In genomic region chr20:51385941-51386530, GRCh38 we compare ENCODE assay signal across 8 cellular contexts.
DNase-seq lines count a peak whose midpoint lies in the region; ATAC-seq, FAIRE-seq and TF ChIP-seq lines count a peak whose summit lies in the region.

No MANE protein-coding gene starts in this region.

- FAIRE-seq in RCC 7860 (lab: Jason Lieb, UNC) (no peak), bronchial epithelial cell (lab: Jason Lieb, UNC) (no peak)

- H3K4me1 ChIP-seq in BE2C = no peaks in the 10 kb centered on the region
- H3K4me1 ChIP-seq in lung (ENCODE audit: control insufficient read depth in 2 of 2, insufficient read depth in 2 of 2, low read length in 2 of 2) = peaks cover 0 to 2% of the 10 kb centered on the region in 2 donors

- H3K27me3 ChIP-seq in BE2C = peaks cover 49% of the 10 kb centered on the region
- H3K27me3 ChIP-seq in bronchial epithelial cell (ENCODE audit: control insufficient read depth, insufficient read depth, low read length) = peaks cover under 1% of the 10 kb centered on the region
- no peaks in the 10 kb centered on the region for H3K27me3 ChIP-seq in lung (ENCODE audit: control insufficient read depth, insufficient read depth)

- WGBS in lung, 2 donors = 89 to 91% methylated on average over 4 of the region's 4 CpGs

- H3K27ac ChIP-seq in lung (ENCODE audit: low read depth in 1 of 2, low read length in 1 of 2) = no peak overlapping the region

- TF ChIP-seq CTCF in BE2C (IDR thresholded peaks at IDR 0.05; ENCODE audit: low read depth, low read length) = peak; percentile 58
- peak; percentile 78 for TF ChIP-seq CTCF in bronchial epithelial cell (IDR thresholded peaks at IDR 0.05; ENCODE audit: insufficient read depth, low read length, severe bottlenecking)
- TF ChIP-seq CTCF in lung (IDR thresholded peaks at IDR 0.05; ENCODE audit: control extremely low read depth, extremely low read depth) = peak; percentile 38

- ATAC-seq in GM19351 (IDR thresholded peaks at IDR 0.05; ENCODE audit: unreplicated experiment) = peak; percentile 41
- ATAC-seq in lung (ENCODE audit: insufficient read depth, low FRiP score) = no peak
- ATAC-seq in HG02840 (IDR thresholded peaks at IDR 0.05; ENCODE audit: low FRiP score, unreplicated experiment) = no peak
- no peak for ATAC-seq in HG02981 (IDR thresholded peaks at IDR 0.05; ENCODE audit: unreplicated experiment)

- H3K9me3 ChIP-seq in BE2C (no peaks in the 10 kb centered on the region), lung (ENCODE audit: control insufficient read depth in 2 of 2, insufficient read depth in 1 of 2, low read length in 1 of 2) (no peaks in the 10 kb centered on the region)

- H3K36me3 ChIP-seq in BE2C (no peaks in the 10 kb centered on the region), bronchial epithelial cell (ENCODE audit: control insufficient read depth, insufficient read depth, low read length) (no peaks in the 10 kb centered on the region), lung (ENCODE audit: control insufficient read depth in 2 of 2, insufficient read depth in 2 of 2, low read length in 2 of 2) (no peaks in the 10 kb centered on the region)

- no peak overlapping the region for H3K4me3 ChIP-seq in BE2C (ENCODE audit: low read depth, low read length)
- no peak overlapping the region for H3K4me3 ChIP-seq in bronchial epithelial cell (ENCODE audit: low read depth, low read length)
- H3K4me3 ChIP-seq in lung = no peak overlapping the region

- DNase-seq in BE2C (peak; percentile 25), RCC 7860 (ENCODE audit: low spot score) (peak; percentile 18), bronchial epithelial cell (ENCODE audit: low read depth) (peak; percentile 31), lung (ENCODE audit: low spot score) (no peak), dedifferentiated amniotic fluid mesenchymal stem cell (ENCODE audit: extremely low spot score) (no peak)

Comparison
In these comparisons a context has a peak if more than half of its experiments do, and no peak if none do; other contexts are left out.
1. DNase-seq: peak in BE2C (single experiment), RCC 7860 (single experiment) and bronchial epithelial cell (single experiment); none in lung (single experiment) and dedifferentiated amniotic fluid mesenchymal stem cell (single experiment).
2. Peak in every context shown above with its lines, with median percentiles within 50 percentile points of each other: CTCF ChIP-seq.